In genomic region chr4:184740965-184741364, GRCh38 we compare ENCODE assay signal across 2 cellular contexts.
TF ChIP-seq lines count a peak whose summit lies in the region.

No MANE protein-coding gene starts in this region.

TF ChIP-seq in GM23338, 12 proteins besides CTCF, POLR2A, EP300 and RAD21:
- TF ChIP-seq ZNF114 (CRISPR knock-in tag; IDR thresholded peaks at IDR 0.05), result no peak
- TF ChIP-seq STAT1 (IDR thresholded peaks at IDR 0.05; ENCODE audit: unreplicated experiment), result no peak
- TF ChIP-seq EZH2 (IDR thresholded peaks at IDR 0.05; ENCODE audit: low read depth, unreplicated experiment), result no peak
- no peak for TF ChIP-seq ZNF331 (CRISPR knock-in tag; IDR thresholded peaks at IDR 0.05; ENCODE audit: low read depth)
- no peak for TF ChIP-seq CREB1 (CRISPR knock-in tag; IDR thresholded peaks at IDR 0.05; ENCODE audit: low read depth)
- no peak for TF ChIP-seq EZH2phosphoT487 (IDR thresholded peaks at IDR 0.05; ENCODE audit: unreplicated experiment)
- TF ChIP-seq JUNB (IDR thresholded peaks at IDR 0.05; ENCODE audit: unreplicated experiment), result no peak
- no peak for TF ChIP-seq NANOG (IDR thresholded peaks at IDR 0.05; ENCODE audit: borderline replicate concordance)
- TF ChIP-seq POLR2AphosphoS5 (IDR thresholded peaks at IDR 0.05; ENCODE audit: low read depth), result no peak
- no peak for TF ChIP-seq REST (IDR thresholded peaks at IDR 0.05; ENCODE audit: unreplicated experiment)
- no peak for TF ChIP-seq ETS1 (IDR thresholded peaks at IDR 0.05)
- no peak for TF ChIP-seq ZNF462 (CRISPR knock-in tag; IDR thresholded peaks at IDR 0.05)

TF ChIP-seq in H1, 55 proteins besides CTCF, POLR2A, EP300 and RAD21:
- TF ChIP-seq BRCA1 (IDR thresholded peaks at IDR 0.05; ENCODE audit: low read depth, low read length) (no peak), SIX5 (IDR thresholded peaks at IDR 0.05; ENCODE audit: low read depth, low read length) (no peak), SIN3A (conservative IDR thresholded peaks at IDR 0.05 in 1 of 2, IDR thresholded peaks at IDR 0.05 in 1 of 2; ENCODE audit: low read depth in 1 of 2, low read length in 2 of 2) (no peak), KDM5A (IDR thresholded peaks at IDR 0.05; ENCODE audit: low read length) (no peak), E2F6 (IDR thresholded peaks at IDR 0.05) (no peak), TEAD4 (IDR thresholded peaks at IDR 0.05; ENCODE audit: low read depth, low read length) (no peak), CHD2 (IDR thresholded peaks at IDR 0.05; ENCODE audit: low read length) (no peak), CTBP2 (IDR thresholded peaks at IDR 0.05; ENCODE audit: borderline replicate concordance, insufficient read depth, insufficient read length, low read length) (no peak), SP2 (IDR thresholded peaks at IDR 0.05; ENCODE audit: low read length) (no peak), SP4 (IDR thresholded peaks at IDR 0.05; ENCODE audit: low read length) (no peak), ATF3 (IDR thresholded peaks at IDR 0.05; ENCODE audit: insufficient read depth, low read depth, low read length) (no peak), CHD7 (IDR thresholded peaks at IDR 0.05; ENCODE audit: insufficient replicate concordance, low read length) (no peak), BCL11A (IDR thresholded peaks at IDR 0.05; ENCODE audit: low read depth in 2 of 2, low read length in 2 of 2) (no peak), TBP (IDR thresholded peaks at IDR 0.05; ENCODE audit: low read depth, low read length) (no peak), CHD1 (IDR thresholded peaks at IDR 0.05; ENCODE audit: low read depth, low read length) (no peak), SRF (IDR thresholded peaks at IDR 0.05; ENCODE audit: low read depth, low read length) (no peak), MAFK (IDR thresholded peaks at IDR 0.05; ENCODE audit: low read depth, low read length) (no peak), HDAC6 (IDR thresholded peaks at IDR 0.05; ENCODE audit: low read depth, low read length) (no peak), TAF1 (IDR thresholded peaks at IDR 0.05; ENCODE audit: low read depth, low read length) (no peak)
